34 cellular contexts compared by ENCODE assay signal in genomic region chr6:156579564-156579963, GRCh38.
"Had no signal": no experiment of that assay in that cellular context is flagged by ENCODE, and none has a peak within 500 bp of the region (broad histone marks: within the 10 kb centered on the region; RNA-seq: fewer than 3 reads in every experiment).

No MANE protein-coding gene starts in this region.

- H3K4me3 ChIP-seq: MG63 had no signal

- H3K27me3 ChIP-seq: MG63 had no signal

- H3K36me3 ChIP-seq: MG63 had no signal

- DNase-seq: Karpas-422, Kasumi-1, MG63, MM.1S, MV-4-11, NCI-H1048, NCI-H1092, NCI-H1092 treated with DMSO at 0.1 percent for 48 hours, NCI-H1105, NCI-H1105 treated with DMSO at 0.1 percent for 48 hours, NCI-H1417, NCI-H1417 treated with DMSO at 0.1 percent for 48 hours, NCI-H1436, NCI-H1436 treated with DMSO at 0.1 percent for 48 hours, NCI-H146, NCI-H1694, NCI-H1694 treated with DMSO at 0.1 percent for 48 hours, NCI-H187, NCI-H187 treated with DMSO at 0.1 percent for 48 hours, NCI-H1930, NCI-H2029, NCI-H2029 treated with DMSO at 0.1 percent for 48 hours, NCI-H2081, NCI-H2081 treated with DMSO at 0.1 percent for 48 hours, NCI-H2107, NCI-H2171, NCI-H2171 treated with DMSO at 0.1 percent for 48 hours, NCI-H2227 treated with DMSO at 0.1 percent for 48 hours, NCI-H226, NCI-H345, NCI-H446, NCI-H446 treated with DMSO at 0.1 percent for 48 hours, NCI-H510A, NCI-H510A treated with DMSO at 0.1 percent for 48 hours had no signal
